ENCODE assay signal across 10 cellular contexts in the genomic region with DNA sequence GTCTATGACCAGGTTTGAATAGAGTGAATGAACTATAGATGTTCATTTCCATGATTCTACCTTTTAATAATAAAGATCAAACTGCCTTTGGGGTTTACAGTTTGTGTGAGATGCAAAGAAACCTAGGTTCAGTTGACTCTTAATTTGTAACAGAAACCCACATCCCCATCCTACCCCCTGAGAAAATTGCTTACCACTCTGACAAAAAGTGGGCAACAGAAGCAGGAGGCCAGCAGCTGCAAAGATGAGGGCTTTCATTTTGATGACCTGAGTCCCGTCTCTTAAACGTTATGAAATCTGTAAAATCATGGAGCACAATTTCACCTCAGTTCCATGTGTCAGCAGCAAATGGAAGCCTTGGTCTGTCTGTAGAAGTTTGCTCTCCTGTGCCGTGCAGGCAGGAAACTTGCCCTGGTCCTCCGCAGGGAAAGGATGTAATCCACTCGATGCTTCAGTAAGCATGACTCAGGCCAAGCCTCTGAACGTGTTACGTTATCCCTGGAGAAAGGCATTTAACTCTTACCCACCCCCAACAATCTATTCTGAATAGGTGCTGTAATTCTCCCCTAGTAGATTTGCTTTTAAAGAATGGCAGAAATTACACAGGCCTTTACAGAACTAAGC. TPM values are rescaled to one million over a fixed set of nuclear protein-coding genes. Genes with fewer than 3 reads are reported as not detected.
DNase-seq lines count a peak whose midpoint lies in the region; ATAC-seq, FAIRE-seq and TF ChIP-seq lines count a peak whose summit lies in the region.
"Had no signal": no experiment of that assay in that cellular context is flagged by ENCODE, and none has a peak within 500 bp of the region (broad histone marks: within the 10 kb centered on the region; RNA-seq: fewer than 3 reads in every experiment).

A gene with protein sequence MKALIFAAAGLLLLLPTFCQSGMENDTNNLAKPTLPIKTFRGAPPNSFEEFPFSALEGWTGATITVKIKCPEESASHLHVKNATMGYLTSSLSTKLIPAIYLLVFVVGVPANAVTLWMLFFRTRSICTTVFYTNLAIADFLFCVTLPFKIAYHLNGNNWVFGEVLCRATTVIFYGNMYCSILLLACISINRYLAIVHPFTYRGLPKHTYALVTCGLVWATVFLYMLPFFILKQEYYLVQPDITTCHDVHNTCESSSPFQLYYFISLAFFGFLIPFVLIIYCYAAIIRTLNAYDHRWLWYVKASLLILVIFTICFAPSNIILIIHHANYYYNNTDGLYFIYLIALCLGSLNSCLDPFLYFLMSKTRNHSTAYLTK (minus strand): TSS at position 431 of the 624 bp plus-strand sequence. CDS start 173 bp downstream, at position 258.

- H3K4me1 ChIP-seq in foreskin keratinocyte, result no peaks in the 10 kb centered on the region

- DNase-seq in H54 (ENCODE audit: insufficient read length, low spot score) (no peak), foreskin keratinocyte (peak; percentile 37 to 55), retinal pigment epithelial cell (ENCODE audit: low read depth) (peak; percentile 83), GM19238 (ENCODE audit: insufficient read length, low spot score) (no peak), GM10266 (ENCODE audit: extremely low spot score) (no peak)
- no peak for DNase-seq in stimulated activated CD4-positive, alpha-beta T cell treated with anti-CD3 and anti-CD28 coated beads, Interleukin-4, amount 100 ng/mL, for 24 hours
- DNase-seq: activated naive CD8-positive, alpha-beta T cell treated with anti-CD3 and anti-CD28 coated beads, Interleukin-2, amount 10 ng/mL, durations not matched to agents 7 days and 5 days had no signal

- no peaks in the 10 kb centered on the region for H3K27me3 ChIP-seq in foreskin keratinocyte

- ATAC-seq in SK-N-SH treated with all-trans-retinoic acid at 6 μM for 48 hours (peak; percentile 95), foreskin keratinocyte (peak; percentile 81), HG02642 (IDR thresholded peaks at IDR 0.05; ENCODE audit: poor library complexity, unreplicated experiment) (no peak)

- TF ChIP-seq CTCF in foreskin keratinocyte (conservative IDR thresholded peaks at IDR 0.05) (no peak), retinal pigment epithelial cell (conservative IDR thresholded peaks at IDR 0.05; ENCODE audit: low read depth, low read length) (no peak), GM10266 (IDR thresholded peaks at IDR 0.05; ENCODE audit: control insufficient read depth, insufficient read depth, low read depth, missing control alignments) (no peak)

- TF ChIP-seq POLR2A in H54 (IDR thresholded peaks at IDR 0.05; ENCODE audit: low read depth, low read length), result no peak

- peak; percentile 55 for FAIRE-seq in H54 (lab: Jason Lieb, UNC)

- no peak within 1 kb of the TSS for H3K27ac ChIP-seq in foreskin keratinocyte
- H3K27ac ChIP-seq: HL-60 had no signal

- peak within 1 kb of the TSS; percentile 62 for H3K4me3 ChIP-seq in retinal pigment epithelial cell (ENCODE audit: low read length)

TF ChIP-seq in SK-N-SH treated with all-trans-retinoic acid at 6 μM for 48 hours, 23 proteins besides CTCF, POLR2A, EP300 and RAD21:
- TF ChIP-seq, protein P1, sequence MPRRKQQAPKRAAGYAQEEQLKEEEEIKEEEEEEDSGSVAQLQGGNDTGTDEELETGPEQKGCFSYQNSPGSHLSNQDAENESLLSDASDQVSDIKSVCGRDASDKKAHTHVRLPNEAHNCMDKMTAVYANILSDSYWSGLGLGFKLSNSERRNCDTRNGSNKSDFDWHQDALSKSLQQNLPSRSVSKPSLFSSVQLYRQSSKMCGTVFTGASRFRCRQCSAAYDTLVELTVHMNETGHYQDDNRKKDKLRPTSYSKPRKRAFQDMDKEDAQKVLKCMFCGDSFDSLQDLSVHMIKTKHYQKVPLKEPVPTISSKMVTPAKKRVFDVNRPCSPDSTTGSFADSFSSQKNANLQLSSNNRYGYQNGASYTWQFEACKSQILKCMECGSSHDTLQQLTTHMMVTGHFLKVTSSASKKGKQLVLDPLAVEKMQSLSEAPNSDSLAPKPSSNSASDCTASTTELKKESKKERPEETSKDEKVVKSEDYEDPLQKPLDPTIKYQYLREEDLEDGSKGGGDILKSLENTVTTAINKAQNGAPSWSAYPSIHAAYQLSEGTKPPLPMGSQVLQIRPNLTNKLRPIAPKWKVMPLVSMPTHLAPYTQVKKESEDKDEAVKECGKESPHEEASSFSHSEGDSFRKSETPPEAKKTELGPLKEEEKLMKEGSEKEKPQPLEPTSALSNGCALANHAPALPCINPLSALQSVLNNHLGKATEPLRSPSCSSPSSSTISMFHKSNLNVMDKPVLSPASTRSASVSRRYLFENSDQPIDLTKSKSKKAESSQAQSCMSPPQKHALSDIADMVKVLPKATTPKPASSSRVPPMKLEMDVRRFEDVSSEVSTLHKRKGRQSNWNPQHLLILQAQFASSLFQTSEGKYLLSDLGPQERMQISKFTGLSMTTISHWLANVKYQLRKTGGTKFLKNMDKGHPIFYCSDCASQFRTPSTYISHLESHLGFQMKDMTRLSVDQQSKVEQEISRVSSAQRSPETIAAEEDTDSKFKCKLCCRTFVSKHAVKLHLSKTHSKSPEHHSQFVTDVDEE (CRISPR knock-in tag; IDR thresholded peaks at IDR 0.05), result no peak
- TF ChIP-seq ZNF565 (CRISPR knock-in tag; conservative IDR thresholded peaks at IDR 0.05; ENCODE audit: low read depth) (no peak), ZFP3 (CRISPR knock-in tag; IDR thresholded peaks at IDR 0.05) (no peak), SNAI2 (CRISPR knock-in tag; IDR thresholded peaks at IDR 0.05) (no peak), ISL1 (CRISPR knock-in tag; IDR thresholded peaks at IDR 0.05) (no peak)
- TF ChIP-seq, protein P2, sequence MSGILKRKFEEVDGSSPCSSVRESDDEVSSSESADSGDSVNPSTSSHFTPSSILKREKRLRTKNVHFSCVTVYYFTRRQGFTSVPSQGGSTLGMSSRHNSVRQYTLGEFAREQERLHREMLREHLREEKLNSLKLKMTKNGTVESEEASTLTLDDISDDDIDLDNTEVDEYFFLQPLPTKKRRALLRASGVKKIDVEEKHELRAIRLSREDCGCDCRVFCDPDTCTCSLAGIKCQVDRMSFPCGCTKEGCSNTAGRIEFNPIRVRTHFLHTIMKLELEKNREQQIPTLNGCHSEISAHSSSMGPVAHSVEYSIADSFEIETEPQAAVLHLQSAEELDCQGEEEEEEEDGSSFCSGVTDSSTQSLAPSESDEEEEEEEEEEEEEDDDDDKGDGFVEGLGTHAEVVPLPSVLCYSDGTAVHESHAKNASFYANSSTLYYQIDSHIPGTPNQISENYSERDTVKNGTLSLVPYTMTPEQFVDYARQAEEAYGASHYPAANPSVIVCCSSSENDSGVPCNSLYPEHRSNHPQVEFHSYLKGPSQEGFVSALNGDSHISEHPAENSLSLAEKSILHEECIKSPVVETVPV (CRISPR knock-in tag; IDR thresholded peaks at IDR 0.05), result no peak

RNA-seq across cellular contexts. Expression of the gene that starts here (rescaled TPM):
- total RNA-seq in foreskin keratinocyte, result 0.04 TPM in 1 of 2 replicates, not detected in the other
- polyA plus RNA-seq in foreskin keratinocyte, result 0.06 TPM in 1 of 2 replicates, not detected in the other
- total RNA-seq: activated naive CD8-positive, alpha-beta T cell treated with anti-CD3 and anti-CD28 coated beads, Interleukin-2, amount 10 ng/mL, durations not matched to agents 7 days and 5 days had no signal

Comparison
In these comparisons a context has a peak if more than half of its experiments do, and no peak if none do; other contexts are left out.
1. Peak in DNase-seq and ATAC-seq in foreskin keratinocyte; RNA of the gene not detected or under 1 TPM.